In genomic region chr18:32922951-32923430, GRCh38 we compare ENCODE assay signal across 14 cellular contexts.
A peak's percentile ranks its signal among the peaks of the same experiment; 100 is the strongest.
DNase-seq lines count a peak whose midpoint lies in the region; ATAC-seq lines count a peak whose summit lies in the region.
"Had no signal": no experiment of that assay in that cellular context is flagged by ENCODE, and none has a peak within 500 bp of the region (broad histone marks: within the 10 kb centered on the region; RNA-seq: fewer than 3 reads in every experiment).

No MANE protein-coding gene starts in this region.

- peak; percentile 39 for ATAC-seq in GM21367 (IDR thresholded peaks at IDR 0.05; ENCODE audit: unreplicated experiment)
- peak; percentile 79 for ATAC-seq in stimulated activated memory B cell treated with anti-CD40 and anti-IgM and Interleukin-4, amounts not matched to agents 10 μg/mL and 1 μg/mL and 100 μg/mL, for 72 hours
- ATAC-seq in GM18520 (IDR thresholded peaks at IDR 0.05; ENCODE audit: unreplicated experiment), result no peak
- ATAC-seq: left ventricle myocardium superior had no signal

- no peaks in the 10 kb centered on the region for H3K27me3 Mint-ChIP-seq in stimulated activated memory B cell treated with anti-CD40 and anti-IgM and Interleukin-4, amounts not matched to agents 10 μg/mL and 1 μg/mL and 100 μg/mL, for 72 hours

- H3K4me3 Mint-ChIP-seq in stimulated activated memory B cell treated with anti-CD40 and anti-IgM and Interleukin-4, amounts not matched to agents 10 μg/mL and 1 μg/mL and 100 μg/mL, for 72 hours, result no peak overlapping the region
- H3K4me3 Mint-ChIP-seq: CD14-positive monocyte had no signal

- peak overlapping the region; percentile 36 for H3K27ac Mint-ChIP-seq in stimulated activated memory B cell treated with anti-CD40 and anti-IgM and Interleukin-4, amounts not matched to agents 10 μg/mL and 1 μg/mL and 100 μg/mL, for 72 hours

- H3K9me3 Mint-ChIP-seq in stimulated activated memory B cell treated with anti-CD40 and anti-IgM and Interleukin-4, amounts not matched to agents 10 μg/mL and 1 μg/mL and 100 μg/mL, for 72 hours, result no peaks in the 10 kb centered on the region

- no peaks in the 10 kb centered on the region for H3K36me3 Mint-ChIP-seq in stimulated activated memory B cell treated with anti-CD40 and anti-IgM and Interleukin-4, amounts not matched to agents 10 μg/mL and 1 μg/mL and 100 μg/mL, for 72 hours
- H3K36me3 Mint-ChIP-seq: CD14-positive monocyte had no signal

- DNase-seq in M059J (ENCODE audit: low read depth) (peak; percentile 4), OCI-M1 (lab: John Stamatoyannopoulos, UW) (peak; percentile 67), SHP77 treated with DMSO at 0.1 percent for 48 hours (lab: John Stamatoyannopoulos, UW) (no peak)
- DNase-seq in activated CD4-positive, alpha-beta T cell treated with anti-CD3 and anti-CD28 coated beads, Interleukin-2, amount 50 U/mL, for 4 hours, result no peak
- DNase-seq: activated naive CD4-positive, alpha-beta T cell treated with Interleukin-2 at 50 U/mL for 16 hours; left ventricle myocardium superior; NCI-H1436; NCI-H526; Right ventricle myocardium superior; stimulated activated CD4-positive, alpha-beta T cell treated with anti-CD3 and anti-CD28 coated beads, Interleukin-4, amount 100 ng/mL, for 24 hours had no signal

- peaks cover 45% of the 10 kb centered on the region for H3K4me1 Mint-ChIP-seq in stimulated activated memory B cell treated with anti-CD40 and anti-IgM and Interleukin-4, amounts not matched to agents 10 μg/mL and 1 μg/mL and 100 μg/mL, for 72 hours

Comparison
In these comparisons a context has a peak if more than half of its experiments do, and no peak if none do; other contexts are left out.
1. DNase-seq: peak in M059J (single experiment) and OCI-M1 (single experiment); none in SHP77 treated with DMSO at 0.1 percent for 48 hours (single experiment) and activated CD4-positive, alpha-beta T cell treated with anti-CD3 and anti-CD28 coated beads, Interleukin-2, amount 50 U/mL, for 4 hours (0 of 2).